Comparison of ENCODE assay signal across 26 cellular contexts in the genomic region with DNA sequence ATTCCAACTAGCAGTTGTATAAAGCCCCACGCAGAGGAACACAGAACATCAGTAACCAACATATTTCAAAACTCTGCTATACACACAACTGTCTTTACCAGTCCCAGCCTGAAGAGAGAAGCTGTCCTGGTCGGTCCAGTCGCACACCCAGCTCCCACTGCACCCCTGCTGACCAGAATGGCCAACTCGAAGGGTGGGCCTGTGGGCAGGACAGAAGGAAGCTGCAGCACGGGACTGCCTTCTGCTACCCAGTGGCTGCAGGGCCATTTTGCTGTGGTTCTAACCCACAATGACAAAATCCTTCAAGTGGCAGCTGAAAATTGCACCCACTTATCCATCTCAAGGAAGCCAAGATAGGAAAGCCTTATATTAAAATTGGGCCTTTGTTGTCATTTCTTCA.
"Had no signal": no experiment of that assay in that cellular context is flagged by ENCODE, and none has a peak within 500 bp of the region (broad histone marks: within the 10 kb centered on the region; RNA-seq: fewer than 3 reads in every experiment).

No MANE protein-coding gene starts in this region.

- H3K27ac Mint-ChIP-seq: immature natural killer cell; mesothelial cell of epicardium; natural killer cell; neural progenitor cell; stimulated activated memory B cell treated with anti-CD40 and anti-IgM and Interleukin-4, amounts not matched to agents 10 μg/mL and 1 μg/mL and 100 μg/mL, for 72 hours; stimulated activated naive CD8-positive, alpha-beta T cell treated with anti-CD3 and anti-CD28 coated beads, Interleukin-15, amount 100 ng/mL, for 72 hours; type B pancreatic cell had no signal

- H3K36me3 ChIP-seq: neural progenitor cell, pancreas, prostate gland, vagina had no signal

- ATAC-seq: natural killer cell; pancreas; right cardiac atrium; sciatic nerve; stimulated activated memory B cell treated with anti-CD40 and anti-IgM and Interleukin-4, amounts not matched to agents 10 μg/mL and 1 μg/mL and 100 μg/mL, for 72 hours; stimulated activated naive CD8-positive, alpha-beta T cell treated with anti-CD3 and anti-CD28 coated beads, Interleukin-15, amount 100 ng/mL, for 72 hours had no signal

- H3K4me1 Mint-ChIP-seq: mesothelial cell of epicardium had no signal

- H3K27me3 ChIP-seq: neural progenitor cell, pancreas, tibial nerve, vagina had no signal

- H3K36me3 Mint-ChIP-seq: immature natural killer cell; mesothelial cell of epicardium; natural killer cell; stimulated activated memory B cell treated with anti-CD40 and anti-IgM and Interleukin-4, amounts not matched to agents 10 μg/mL and 1 μg/mL and 100 μg/mL, for 72 hours had no signal

- H3K4me3 Mint-ChIP-seq: immature natural killer cell; mesothelial cell of epicardium; naive B cell; natural killer cell; nephron progenitor cell; neural progenitor cell; stimulated activated memory B cell treated with anti-CD40 and anti-IgM and Interleukin-4, amounts not matched to agents 10 μg/mL and 1 μg/mL and 100 μg/mL, for 72 hours; stimulated activated naive CD8-positive, alpha-beta T cell treated with anti-CD3 and anti-CD28 coated beads, Interleukin-15, amount 100 ng/mL, for 72 hours; type B pancreatic cell had no signal

- H3K9me3 Mint-ChIP-seq: mesothelial cell of epicardium; naive B cell; natural killer cell; nephron progenitor cell; stimulated activated memory B cell treated with anti-CD40 and anti-IgM and Interleukin-4, amounts not matched to agents 10 μg/mL and 1 μg/mL and 100 μg/mL, for 72 hours; stimulated activated naive CD8-positive, alpha-beta T cell treated with anti-CD3 and anti-CD28 coated beads, Interleukin-15, amount 100 ng/mL, for 72 hours; type B pancreatic cell had no signal

- H3K4me3 ChIP-seq: left ventricle myocardium inferior, lung, neural progenitor cell, pancreas, prostate gland, tibial nerve, vagina had no signal

- H3K4me1 ChIP-seq: neural progenitor cell, pancreas, prostate gland, vagina had no signal

- DNase-seq: immature natural killer cell; left ventricle myocardium inferior; mesendoderm; naive B cell; natural killer cell; nephron progenitor cell; pancreas; posterior cingulate gyrus; retina; right cardiac atrium; small intestine; stimulated activated CD4-positive, alpha-beta T cell treated with anti-CD3 and anti-CD28 coated beads, Interleukin-1b, Interleukin-23, amount 100 ng/mL, for 48 hours; stimulated activated CD4-positive, alpha-beta T cell treated with anti-CD3 and anti-CD28 coated beads, Interleukin-2, amount 100 ng/mL, for 48 hours; stimulated activated CD4-positive, alpha-beta T cell treated with anti-CD3 and anti-CD28 coated beads, Interleukin-4, amount 100 ng/mL, for 4 hours; stimulated activated CD8-positive, alpha-beta memory T cell treated with anti-CD3 and anti-CD28 coated beads, Interleukin-4, amount 100 ng/mL, for 48 hours; stimulated activated naive CD4-positive, alpha-beta T cell treated with Interleukin-2 at 50 U/mL for 16 hours; stimulated activated naive CD8-positive, alpha-beta T cell treated with anti-CD3 and anti-CD28 coated beads, Interleukin-15, amount 100 ng/mL, for 72 hours had no signal

- H3K27me3 Mint-ChIP-seq: type B pancreatic cell had no signal

- H3K27ac ChIP-seq: left ventricle myocardium inferior, neural progenitor cell, pancreas, prostate gland, tibial nerve, vagina had no signal

- H3K9me3 ChIP-seq: left ventricle myocardium inferior, pancreas, prostate gland, tibial nerve, vagina had no signal
